ENCODE assay signal across 17 cellular contexts in the genomic region with DNA sequence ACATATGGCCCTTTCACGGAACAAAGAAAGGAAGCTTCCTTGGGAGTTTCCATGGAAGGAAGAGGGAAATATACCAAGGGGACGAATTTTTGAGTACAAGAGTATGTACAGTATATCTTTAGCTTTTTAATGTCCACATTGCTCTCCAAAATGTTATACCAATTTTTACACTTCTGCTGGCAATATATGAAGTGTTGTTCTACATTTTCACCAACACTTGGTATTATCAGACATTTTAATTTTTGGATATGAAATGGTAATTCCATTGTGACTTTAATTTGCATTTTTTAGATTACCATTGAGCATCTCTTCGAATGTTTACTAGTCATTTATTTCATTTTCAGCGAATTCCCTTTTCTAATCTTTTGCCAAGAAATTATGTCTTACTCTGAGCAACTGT. TPM values are rescaled to one million over a fixed set of nuclear protein-coding genes. Genes with fewer than 3 reads are reported as not detected.
DNase-seq lines count a peak whose midpoint lies in the region; ATAC-seq and TF ChIP-seq lines count a peak whose summit lies in the region.
"Had no signal": no experiment of that assay in that cellular context is flagged by ENCODE, and none has a peak within 500 bp of the region (broad histone marks: within the 10 kb centered on the region; RNA-seq: fewer than 3 reads in every experiment).

No MANE protein-coding gene starts in this region.

- H3F3A ChIP-seq in PC-9 (ENCODE audit: insufficient read depth, low read depth), result peaks cover 23% of the 10 kb centered on the region

- no peaks in the 10 kb centered on the region for H3K9me3 ChIP-seq in AG04450 (ENCODE audit: control insufficient read depth, insufficient read depth, low read length)
- no peaks in the 10 kb centered on the region for H3K9me3 ChIP-seq in PC-9 (ENCODE audit: insufficient read depth, low read depth)
- no peaks in the 10 kb centered on the region for H3K9me3 ChIP-seq in esophagus muscularis mucosa
- H3K9me3 ChIP-seq: A549, Caco-2, SJSA1 had no signal

- H3K27ac ChIP-seq in AG04450 (ENCODE audit: low read depth, low read length) (peak overlapping the region; percentile 91), PC-9 (peak overlapping the region; percentile 81), esophagus muscularis mucosa (replicated peaks in 1 of 4) (peak overlapping the region; percentile 64 to 78 (median 75))
- H3K27ac ChIP-seq: A549, HL-60, SJSA1 had no signal

- no peak for DNase-seq in AG04450 (ENCODE audit: low read depth, low spot score)
- no peak for DNase-seq in PC-9
- DNase-seq in esophagus muscularis mucosa (ENCODE audit: extremely low spot score), result no peak
- no peak for DNase-seq in neural crest cell (ENCODE audit: low read depth, low spot score)
- no peak for DNase-seq in NCI-H345 (lab: John Stamatoyannopoulos, UW)
- no peak for DNase-seq in NCI-H2171 (lab: John Stamatoyannopoulos, UW)
- DNase-seq in immature natural killer cell, result no peak
- DNase-seq: AML-193, Caco-2, DMS153, H7, NCI-H187, NCI-H526 treated with DMSO at 0.1 percent for 48 hours had no signal

- H3K79me2 ChIP-seq in PC-9 (ENCODE audit: low read depth), result peaks cover 34% of the 10 kb centered on the region

- TF ChIP-seq CTCF in AG04450 (IDR thresholded peaks at IDR 0.05; ENCODE audit: low read depth, low read length), result no peak
- TF ChIP-seq CTCF in PC-9 (conservative IDR thresholded peaks at IDR 0.05), result no peak
- no peak for TF ChIP-seq CTCF in esophagus muscularis mucosa (IDR thresholded peaks at IDR 0.05)
- no peak for TF ChIP-seq CTCF in neural crest cell (conservative IDR thresholded peaks at IDR 0.05)

- H3K4me1 Mint-ChIP-seq in neural crest cell (peaks cover 20% of the 10 kb centered on the region), immature natural killer cell (peaks cover 8 to 9% of the 10 kb centered on the region in 2 donors)

- 71% methylated on average over 4 of the region's 4 CpGs for WGBS in esophagus muscularis mucosa

- CTCF ChIA-PET in AG04450 (lab: Charles Lee), result interaction anchor here (0.7 to 1.9 kb wide), 4 partner anchors 11 to 125 kb away, joined by 5 to 6 read pairs (median 6); no protein-coding TSS in a partner anchor
- CTCF ChIA-PET in PC-9 (lab: Charles Lee), result no interaction called here

- no peaks in the 10 kb centered on the region for H4K20me1 ChIP-seq in PC-9 (ENCODE audit: insufficient read depth)

- no peak overlapping the region for H3K27ac Mint-ChIP-seq in neural crest cell (ENCODE audit: unreplicated experiment)
- no peak overlapping the region for H3K27ac Mint-ChIP-seq in immature natural killer cell

- H3K4me3 Mint-ChIP-seq in neural crest cell, result peak overlapping the region; percentile 8
- no peak overlapping the region for H3K4me3 Mint-ChIP-seq in immature natural killer cell

- H3K36me3 ChIP-seq in PC-9 (ENCODE audit: low read depth) (no peaks in the 10 kb centered on the region), esophagus muscularis mucosa (no peaks in the 10 kb centered on the region)
- H3K36me3 ChIP-seq: SJSA1 had no signal

- no peak for TF ChIP-seq EP300 in esophagus muscularis mucosa (IDR thresholded peaks at IDR 0.05)

- 0 out of 2 replicates have a peak overlapping the region, but pooled peaks have one; percentile 16 for H3K4me2 ChIP-seq in PC-9
- H3K4me2 ChIP-seq: A549 had no signal

- H3K4me3 ChIP-seq in AG04450 (ENCODE audit: low read depth, low read length) (no peak overlapping the region), PC-9 (no peak overlapping the region), esophagus muscularis mucosa (no peak overlapping the region)
- H3K4me3 ChIP-seq: A549, SJSA1 had no signal

- no peaks in the 10 kb centered on the region for H3K27me3 Mint-ChIP-seq in neural crest cell (ENCODE audit: low read depth)
- peaks cover 0 to 2% (median 0%) of the 10 kb centered on the region in 3 donors for H3K27me3 Mint-ChIP-seq in immature natural killer cell (ENCODE audit: low read depth in 3 of 3)

- no peaks in the 10 kb centered on the region for H3K27me3 ChIP-seq in AG04450 (ENCODE audit: control insufficient read depth, insufficient read depth, low read length)
- H3K27me3 ChIP-seq in PC-9 (ENCODE audit: insufficient read depth, low read depth), result no peaks in the 10 kb centered on the region
- H3K27me3 ChIP-seq in esophagus muscularis mucosa, result no peaks in the 10 kb centered on the region
- H3K27me3 ChIP-seq: SJSA1 had no signal

- no TSS peak for BruUV-seq in PC-9 (replicated peaks; lab: Mats Ljungman, UMichigan)

- H3K9me3 Mint-ChIP-seq in neural crest cell (no peaks in the 10 kb centered on the region), immature natural killer cell (no peaks in the 10 kb centered on the region)

- TF ChIP-seq POLR2A in esophagus muscularis mucosa (IDR thresholded peaks at IDR 0.05; ENCODE audit: low read depth), result no peak

- peaks cover 31% of the 10 kb centered on the region for H3K4me1 ChIP-seq in PC-9 (replicated peaks; ENCODE audit: insufficient read depth)
- peaks cover 17 to 52% (median 46%) of the 10 kb centered on the region in 4 donors for H3K4me1 ChIP-seq in esophagus muscularis mucosa

- ATAC-seq in GM18867 (IDR thresholded peaks at IDR 0.05; ENCODE audit: unreplicated experiment), result no peak

- intact Hi-C loops in PC-9 (cut with micrococcal nuclease; ENCODE audit: unreplicated experiment), result no loop called here
- intact Hi-C loops in esophagus muscularis mucosa (cut with DNase I), result loop anchor here (5.0 kb wide), 1 partner anchor 50 kb away; a partner anchor contains a TSS

- H3K9me2 ChIP-seq in PC-9 (ENCODE audit: insufficient read depth), result no peaks in the 10 kb centered on the region

- no peaks in the 10 kb centered on the region for H3K36me3 Mint-ChIP-seq in neural crest cell (ENCODE audit: low read depth)
- H3K36me3 Mint-ChIP-seq in immature natural killer cell, result no peaks in the 10 kb centered on the region

- no peak overlapping the region; the same call in 1 of the 2 replicates for H2AFZ ChIP-seq in PC-9

- POLR2A ChIA-PET in AG04450 (lab: Yijun Ruan, JAX), result interaction anchor here (1.0 to 1.2 kb wide), 2 partner anchors 175 to 176 kb away, joined by 3 to 4 read pairs; a partner anchor contains a TSS
- POLR2A ChIA-PET in PC-9 (lab: Charles Lee; ENCODE audit: unreplicated experiment), result interaction anchor here (0.7 kb wide), 1 partner anchor 168 kb away, joined by 21 read pairs; no protein-coding TSS in a partner anchor

RNA-seq across cellular contexts. Expression of a gene that starts 5.5 kb away (rescaled TPM):
- polyA plus RNA-seq in AG04450 (2011; rRNA removed), result 49.5 and 61.3 TPM in 2 replicates
- 18.6 and 32.7 TPM in 2 replicates for polyA minus RNA-seq in AG04450 (2011; rRNA and poly(A)+ RNA removed)
- 27.8 and 30.3 TPM in 2 replicates for total RNA-seq in PC-9 (2021)
- 10 to 100 TPM; 38.9 to 56.5 (median 44.9) TPM for total RNA-seq in esophagus muscularis mucosa
- 48.8 and 53.1 TPM in 2 replicates for total RNA-seq in neural crest cell
- 10 to 100 TPM; 30.5 to 39.9 (median 35.1) TPM for polyA plus RNA-seq in immature natural killer cell

RNA-seq across cellular contexts. Expression of a gene that starts 51.6 kb away (rescaled TPM):
- polyA plus RNA-seq in AG04450 (2011; rRNA removed), result 10.7 and 11.5 TPM in 2 replicates
- 37.6 and 42.1 TPM in 2 replicates for polyA minus RNA-seq in AG04450 (2011; rRNA and poly(A)+ RNA removed)
- total RNA-seq in PC-9 (2021), result 30.2 and 30.7 TPM in 2 replicates
- total RNA-seq in esophagus muscularis mucosa, result 10 to 100 TPM; 23.7 to 41.1 (median 30.4) TPM
- total RNA-seq in neural crest cell, result 27.7 and 28.3 TPM in 2 replicates
- polyA plus RNA-seq in immature natural killer cell, result 1 to 10 TPM in 1 of 3 donors, under 1 TPM in 2; 0.24 to 4.3 (median 0.54) TPM
